ENCODE assay signal across 1 cellular context in genomic region chr16:100989-101388, GRCh38.
TF ChIP-seq lines count a peak whose summit lies in the region.

No MANE protein-coding gene starts in this region.

TF ChIP-seq in HEK293T, 16 proteins besides CTCF, POLR2A, EP300 and RAD21:
- TF ChIP-seq CTBP1 (IDR thresholded peaks at IDR 0.05; ENCODE audit: borderline replicate concordance): no peak
- no peak for TF ChIP-seq ELF4 (IDR thresholded peaks at IDR 0.05)
